19 cellular contexts compared by ENCODE assay signal in the genomic region with DNA sequence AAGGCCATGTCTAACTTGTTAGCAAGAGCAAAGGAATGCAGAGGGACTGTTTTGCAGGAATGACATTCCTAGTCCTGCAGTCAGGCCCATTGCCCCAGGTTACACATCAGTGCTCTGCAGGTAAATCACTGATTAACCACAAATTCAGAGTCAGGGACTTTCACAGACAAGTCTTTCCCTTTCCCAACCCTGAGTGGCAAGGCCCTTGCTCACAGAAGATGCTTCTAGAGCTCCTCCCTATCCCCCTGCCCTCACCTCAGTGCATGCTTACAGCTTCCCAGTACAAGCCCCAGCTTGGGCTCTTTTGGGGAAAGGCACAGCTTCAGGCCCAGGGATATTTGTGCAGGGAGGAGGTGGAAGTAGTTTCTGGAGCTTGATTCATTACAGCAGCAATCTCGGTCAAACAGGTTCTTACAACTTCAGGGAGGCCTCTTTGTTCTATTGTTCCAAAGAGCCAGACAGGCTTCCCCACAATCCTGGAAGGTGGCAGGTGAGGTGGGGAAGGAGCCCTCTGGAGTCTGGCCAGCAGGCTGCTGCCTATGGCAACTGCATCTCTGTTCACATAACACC. TPM values are rescaled to one million over a fixed set of nuclear protein-coding genes. Genes with fewer than 3 reads are reported as not detected.
DNase-seq lines count a peak whose midpoint lies in the region; ATAC-seq, FAIRE-seq and TF ChIP-seq lines count a peak whose summit lies in the region.
"Had no signal": no experiment of that assay in that cellular context is flagged by ENCODE, and none has a peak within 500 bp of the region (broad histone marks: within the 10 kb centered on the region; RNA-seq: fewer than 3 reads in every experiment).

No MANE protein-coding gene starts in this region.

- dilution Hi-C loops in mammary epithelial cell (cut with HindIII; ENCODE audit: low sequenced_read_pairs) = loop anchor here (5.0 kb wide), 3 partner anchors 48 to 102 kb away; no protein-coding TSS in a partner anchor

- no peak for FAIRE-seq in HepG2 (lab: Jason Lieb, UNC)
- FAIRE-seq: endothelial cell of umbilical vein, GM12891 had no signal

- 0% methylated on average over 1 of the region's 1 CpG for WGBS in mammary epithelial cell (ENCODE audit: low coverage, missing lambda C conversion rate)
- no CpG with 5 or more reads among the region's 1 CpG for WGBS in HepG2 (ENCODE audit: low lambda C conversion rate)

- H3K4me1 ChIP-seq in mammary epithelial cell (ENCODE audit: insufficient read depth, low read length) (peaks cover 27% of the 10 kb centered on the region), HepG2 (ENCODE audit: insufficient read depth, low read length) (peaks cover 47% of the 10 kb centered on the region)

- ATAC-seq in HepG2 = peak; percentile 52
- ATAC-seq in HG03442 (IDR thresholded peaks at IDR 0.05; ENCODE audit: unreplicated experiment) = no peak
- no peak for ATAC-seq in naive thymus-derived CD8-positive, alpha-beta T cell
- ATAC-seq in stimulated activated effector memory CD8-positive, alpha-beta T cell treated with anti-CD3 and anti-CD28 coated beads, Interleukin-12 subunit alpha, Interleukin-12 subunit beta, amount 100 ng/mL, for 72 hours = no peak

- no peaks in the 10 kb centered on the region for H3K27me3 ChIP-seq in mammary epithelial cell (ENCODE audit: insufficient read depth, low read length)
- no peaks in the 10 kb centered on the region for H3K27me3 ChIP-seq in HepG2 (ENCODE audit: control insufficient read depth in 1 of 2, insufficient read depth in 2 of 2, low read length in 2 of 2)

- H4K20me1 ChIP-seq in mammary epithelial cell (ENCODE audit: insufficient read depth, low read length) (no peaks in the 10 kb centered on the region), HepG2 (ENCODE audit: insufficient read depth, low read length) (no peaks in the 10 kb centered on the region)

- no TSS peak for BruUV-seq in mammary epithelial cell (replicated peaks; lab: Mats Ljungman, UMichigan)
- no TSS peak for BruUV-seq in HepG2 (replicated peaks; lab: Mats Ljungman, UMichigan)

- H3K27ac ChIP-seq in mammary epithelial cell (ENCODE audit: insufficient read depth, low read depth, low read length) (peak overlapping the region; percentile 69), HepG2 (ENCODE audit: extremely low read length, insufficient read depth, low read length) (no peak overlapping the region)
- H3K27ac ChIP-seq: WERI-Rb-1 had no signal

- DNase-seq in COR-L47 (lab: John Stamatoyannopoulos, UW) (peak; percentile 82), NCI-H1105 (lab: John Stamatoyannopoulos, UW) (peak; percentile 60), mammary epithelial cell (peak; percentile 96), HepG2 (ENCODE audit: low spot score) (peak; percentile 41)
- no peak for DNase-seq in stimulated activated CD4-positive, alpha-beta T cell treated with anti-CD3 and anti-CD28 coated beads, Interleukin-2, amount 100 ng/mL, for 24 hours
- no peak for DNase-seq in naive thymus-derived CD8-positive, alpha-beta T cell
- DNase-seq in stimulated activated effector memory CD8-positive, alpha-beta T cell treated with anti-CD3 and anti-CD28 coated beads, Interleukin-12 subunit alpha, Interleukin-12 subunit beta, amount 100 ng/mL, for 72 hours (ENCODE audit: low spot score in 2 of 2) = no peak
- DNase-seq: central memory CD4-positive, alpha-beta T cell; DND-41; HCEC 1CT; NCI-H1048; SK-N-SH; stimulated activated CD4-positive, alpha-beta T cell treated with anti-CD3 and anti-CD28 coated beads, Interleukin-2, amount 100 ng/mL, for 48 hours; WERI-Rb-1 had no signal

- no peak overlapping the region for H3K4me3 Mint-ChIP-seq in naive thymus-derived CD8-positive, alpha-beta T cell
- H3K4me3 Mint-ChIP-seq in stimulated activated effector memory CD8-positive, alpha-beta T cell treated with anti-CD3 and anti-CD28 coated beads, Interleukin-12 subunit alpha, Interleukin-12 subunit beta, amount 100 ng/mL, for 72 hours = no peak overlapping the region
- H3K4me3 Mint-ChIP-seq: activated naive CD8-positive, alpha-beta T cell had no signal

- H3K9ac ChIP-seq in mammary epithelial cell (ENCODE audit: insufficient read depth, low read length) (peak overlapping the region; percentile 15), HepG2 (ENCODE audit: insufficient read depth, low read depth, low read length) (no peak overlapping the region)
- H3K9ac ChIP-seq: SK-N-SH had no signal

- H3K36me3 ChIP-seq in mammary epithelial cell (ENCODE audit: insufficient read depth, low read length) = no peaks in the 10 kb centered on the region
- H3K36me3 ChIP-seq in HepG2 (replicated peaks in 1 of 2; ENCODE audit: control insufficient read depth in 1 of 2, insufficient read depth in 2 of 2, low read length in 2 of 2) = no peaks in the 10 kb centered on the region
- H3K36me3 ChIP-seq: WERI-Rb-1 had no signal

- H3K27ac Mint-ChIP-seq in naive thymus-derived CD8-positive, alpha-beta T cell = no peak overlapping the region
- H3K27ac Mint-ChIP-seq in stimulated activated effector memory CD8-positive, alpha-beta T cell treated with anti-CD3 and anti-CD28 coated beads, Interleukin-12 subunit alpha, Interleukin-12 subunit beta, amount 100 ng/mL, for 72 hours = no peak overlapping the region
- H3K27ac Mint-ChIP-seq: activated naive CD8-positive, alpha-beta T cell had no signal

- no peak for TF ChIP-seq CTCF in mammary epithelial cell (conservative IDR thresholded peaks at IDR 0.05 in 1 of 2, IDR thresholded peaks at IDR 0.05 in 1 of 2; ENCODE audit: extremely low read depth in 1 of 2, insufficient read depth in 1 of 2, low read depth in 1 of 2, low read length in 2 of 2)
- no peak for TF ChIP-seq CTCF in HepG2 (CRISPR knock-in tag; IDR thresholded peaks at IDR 0.05)

- in situ Hi-C loops in mammary epithelial cell (cut with MboI; ENCODE audit: low sequenced_read_pairs in 2 of 2) (loop anchor here in 1 of 2 donors (5.0 kb wide), 1 partner anchor 48 kb away; no protein-coding TSS in a partner anchor), HepG2 (cut with HindIII; ENCODE audit: extremely low pct_ligation_motif_present, low pct_unique_long_range_greater_than_20kb) (loop anchor here (5.0 kb wide), 1 partner anchor 58 kb away; no protein-coding TSS in a partner anchor)

- TF ChIP-seq EP300 in HepG2 (IDR thresholded peaks at IDR 0.05; ENCODE audit: low read depth in 2 of 2, low read length in 2 of 2) (no peak), HepG2 (CRISPR knock-in tag; IDR thresholded peaks at IDR 0.05; ENCODE audit: borderline replicate concordance) (no peak)

- H3K36me3 Mint-ChIP-seq in naive thymus-derived CD8-positive, alpha-beta T cell = no peaks in the 10 kb centered on the region
- H3K36me3 Mint-ChIP-seq in stimulated activated effector memory CD8-positive, alpha-beta T cell treated with anti-CD3 and anti-CD28 coated beads, Interleukin-12 subunit alpha, Interleukin-12 subunit beta, amount 100 ng/mL, for 72 hours = no peaks in the 10 kb centered on the region
- H3K36me3 Mint-ChIP-seq: activated naive CD8-positive, alpha-beta T cell had no signal

- TF ChIP-seq POLR2A in HepG2 (IDR thresholded peaks at IDR 0.05; ENCODE audit: insufficient read depth in 1 of 2, low read depth in 2 of 2, low read length in 2 of 2) = no peak

- POLR2A ChIA-PET in HepG2 (lab: Yijun Ruan, JAX) = no interaction called here
- POLR2A ChIA-PET in naive thymus-derived CD8-positive, alpha-beta T cell (lab: Charles Lee) = no interaction called here

- no peak for TF ChIP-seq RAD21 in HepG2 (CRISPR knock-in tag; IDR thresholded peaks at IDR 0.05)

- CTCF ChIA-PET in mammary epithelial cell (lab: Charles Lee; ENCODE audit: low non-redundant PET) = interaction anchor here (0.8 kb wide), 2 partner anchors 8 to 30 kb away, joined by 8 read pairs; no protein-coding TSS in a partner anchor
- CTCF ChIA-PET in HepG2 (lab: Yijun Ruan, JAX; ENCODE audit: low intra/inter-chr PET ratio, low total read pairs) = no interaction called here

- H2AFZ ChIP-seq in mammary epithelial cell (ENCODE audit: low read depth, low read length) = peak overlapping the region; percentile 38
- no peak overlapping the region for H2AFZ ChIP-seq in HepG2 (ENCODE audit: low read length)

- H3K9me3 ChIP-seq in mammary epithelial cell (replicated peaks; ENCODE audit: insufficient read depth, low read length) (no peaks in the 10 kb centered on the region), HepG2 (ENCODE audit: low read length) (no peaks in the 10 kb centered on the region)
- H3K9me3 ChIP-seq: SK-N-SH had no signal

- intact Hi-C loops in mammary epithelial cell (cut with micrococcal nuclease) (no loop called here), HepG2 (cut with micrococcal nuclease; ENCODE audit: unreplicated experiment) (no loop called here)

- H3K79me2 ChIP-seq in mammary epithelial cell (ENCODE audit: insufficient read depth, low read length) (no peaks in the 10 kb centered on the region), HepG2 (ENCODE audit: insufficient read depth, low read length) (no peaks in the 10 kb centered on the region)

- H3K4me2 ChIP-seq in mammary epithelial cell (ENCODE audit: insufficient read depth, low read depth, low read length) (peak overlapping the region; percentile 43), HepG2 (ENCODE audit: low read depth, low read length) (peak overlapping the region; percentile 21; the same call in 1 of the 2 replicates)
- H3K4me2 ChIP-seq: SK-N-SH had no signal

- H3K4me3 ChIP-seq in mammary epithelial cell (replicated peaks in 1 of 3; ENCODE audit: insufficient read depth in 1 of 3, low read depth in 2 of 3, low read length in 3 of 3) = no peak overlapping the region
- H3K4me3 ChIP-seq in HepG2 (replicated peaks in 1 of 3; ENCODE audit: insufficient read depth in 1 of 3, low read depth in 2 of 3, low read length in 3 of 3) = no peak overlapping the region

- H3K9me3 Mint-ChIP-seq in naive thymus-derived CD8-positive, alpha-beta T cell = no peaks in the 10 kb centered on the region
- H3K9me3 Mint-ChIP-seq in stimulated activated effector memory CD8-positive, alpha-beta T cell treated with anti-CD3 and anti-CD28 coated beads, Interleukin-12 subunit alpha, Interleukin-12 subunit beta, amount 100 ng/mL, for 72 hours = no peaks in the 10 kb centered on the region

- H3K4me1 Mint-ChIP-seq in naive thymus-derived CD8-positive, alpha-beta T cell = no peaks in the 10 kb centered on the region
- no peaks in the 10 kb centered on the region for H3K4me1 Mint-ChIP-seq in stimulated activated effector memory CD8-positive, alpha-beta T cell treated with anti-CD3 and anti-CD28 coated beads, Interleukin-12 subunit alpha, Interleukin-12 subunit beta, amount 100 ng/mL, for 72 hours

- H3K27me3 Mint-ChIP-seq in naive thymus-derived CD8-positive, alpha-beta T cell = peaks cover 4 to 20% (median 12%) of the 10 kb centered on the region in 5 donors

RNA-seq across cellular contexts. Expression of a gene that starts 53.9 kb away (rescaled TPM):
- not detected for total RNA-seq in mammary epithelial cell
- polyA plus RNA-seq in mammary epithelial cell = not detected
- not detected for polyA minus RNA-seq in mammary epithelial cell
- total RNA-seq in HepG2 (2016; rRNA removed; fragmentation: Illumina TruSeq; extraction: Trizol) = not detected in 2 replicates
- not detected in 2 replicates for total RNA-seq in HepG2 (2016; cell fraction: cytosol; rRNA removed; fragmentation: Illumina TruSeq; extraction: Trizol; ENCODE audit: low read depth)
- total RNA-seq in HepG2 (2016; cell fraction: insoluble cytoplasmic fraction; rRNA removed; fragmentation: Illumina TruSeq; extraction: Trizol) = not detected in 2 replicates
- total RNA-seq in HepG2 (2016; cell fraction: membrane; rRNA removed; fragmentation: Illumina TruSeq; extraction: Trizol) = not detected in 2 replicates
- total RNA-seq in HepG2 (2016; cell fraction: nucleus; rRNA removed; fragmentation: Illumina TruSeq; extraction: Trizol) = not detected in 2 replicates
- 0.05 TPM in 1 of 2 replicates, not detected in the other for polyA plus RNA-seq in HepG2 (2011; rRNA removed)
- polyA plus RNA-seq in HepG2 (2011; cell fraction: cytosol; rRNA removed) = 0.03 TPM in 1 of 2 replicates, not detected in the other
- not detected in 2 replicates for polyA plus RNA-seq in HepG2 (2011; cell fraction: nucleus; rRNA removed)
- 0.05 TPM in 1 of 2 replicates, not detected in the other for polyA plus RNA-seq in HepG2 (2012)
- not detected in 2 replicates for polyA plus RNA-seq in HepG2 (2016; cell fraction: cytosol; fragmentation: Illumina TruSeq; extraction: Trizol; ENCODE audit: low read depth)
- polyA plus RNA-seq in HepG2 (2016; cell fraction: insoluble cytoplasmic fraction; fragmentation: Illumina TruSeq; extraction: Trizol; ENCODE audit: low read depth) = not detected in 2 replicates
- polyA plus RNA-seq in HepG2 (2016; cell fraction: membrane; fragmentation: Illumina TruSeq; extraction: Trizol; ENCODE audit: low read depth) = not detected in 2 replicates
- polyA plus RNA-seq in HepG2 (2016; cell fraction: nucleus; fragmentation: Illumina TruSeq; extraction: Trizol; ENCODE audit: insufficient read depth, low read depth) = not detected in 2 replicates
- polyA minus RNA-seq in HepG2 (2011; rRNA and poly(A)+ RNA removed; ENCODE audit: low replicate concordance) = not detected in 2 replicates
- not detected in 2 replicates for polyA minus RNA-seq in HepG2 (2011; cell fraction: cytosol; rRNA and poly(A)+ RNA removed)
- not detected in 2 replicates for polyA minus RNA-seq in HepG2 (2011; cell fraction: nucleus; rRNA and poly(A)+ RNA removed)
- not detected for total RNA-seq in naive thymus-derived CD8-positive, alpha-beta T cell
- polyA plus RNA-seq in naive thymus-derived CD8-positive, alpha-beta T cell = not detected
- total RNA-seq: endothelial cell of umbilical vein, HT1080 had no signal
- polyA plus RNA-seq: endothelial cell of umbilical vein, SK-N-SH had no signal

Comparison
In these comparisons a context has a peak if more than half of its experiments do, and no peak if none do; other contexts are left out.
1. DNase-seq: peak in COR-L47 (single experiment), NCI-H1105 (single experiment), mammary epithelial cell (single experiment) and HepG2 (single experiment); none in stimulated activated CD4-positive, alpha-beta T cell treated with anti-CD3 and anti-CD28 coated beads, Interleukin-2, amount 100 ng/mL, for 24 hours (0 of 2), naive thymus-derived CD8-positive, alpha-beta T cell (0 of 10) and stimulated activated effector memory CD8-positive, alpha-beta T cell treated with anti-CD3 and anti-CD28 coated beads, Interleukin-12 subunit alpha, Interleukin-12 subunit beta, amount 100 ng/mL, for 72 hours (0 of 2).